Comparison of ENCODE assay signal across 9 cellular contexts in genomic region chr2:8004250-8004681, GRCh38.
A peak's percentile ranks its signal among the peaks of the same experiment; 100 is the strongest.
DNase-seq lines count a peak whose midpoint lies in the region; ATAC-seq and TF ChIP-seq lines count a peak whose summit lies in the region.
"Had no signal": no experiment of that assay in that cellular context is flagged by ENCODE, and none has a peak within 500 bp of the region (broad histone marks: within the 10 kb centered on the region; RNA-seq: fewer than 3 reads in every experiment).

No MANE protein-coding gene starts in this region.

- H3K9me3 ChIP-seq in HEK293 (ENCODE audit: control insufficient read depth, insufficient read depth, low read depth, low read length) (no peaks in the 10 kb centered on the region), SJSA1 (replicated peaks) (no peaks in the 10 kb centered on the region)
- H3K9me3 ChIP-seq: SJCRH30 had no signal

- peak; percentile 86 for ATAC-seq in left ventricle myocardium superior
- ATAC-seq in stimulated activated naive B cell treated with anti-CD40 and anti-IgM and Interleukin-4, amounts not matched to agents 10 μg/mL and 1 μg/mL and 100 μg/mL, for 72 hours (replicated peaks) = peak; percentile 3 to 21
- no peak for ATAC-seq in GM18909 (IDR thresholded peaks at IDR 0.05; ENCODE audit: poor library complexity, unreplicated experiment)
- ATAC-seq in GM18502 (IDR thresholded peaks at IDR 0.05; ENCODE audit: poor library complexity, unreplicated experiment) = no peak

- peak overlapping the region in 1 of 2 donors; percentile 4 for H3K4me3 Mint-ChIP-seq in stimulated activated naive B cell treated with anti-CD40 and anti-IgM and Interleukin-4, amounts not matched to agents 10 μg/mL and 1 μg/mL and 100 μg/mL, for 72 hours

- H3K27me3 Mint-ChIP-seq in stimulated activated naive B cell treated with anti-CD40 and anti-IgM and Interleukin-4, amounts not matched to agents 10 μg/mL and 1 μg/mL and 100 μg/mL, for 72 hours = peaks cover 0 to 3% of the 10 kb centered on the region in 2 donors

- POLR2A ChIA-PET in HEK293 (lab: Yijun Ruan, JAX) = interaction anchor here (0.6 kb wide), 1 partner anchor 40 kb away, joined by 3 read pairs; no protein-coding TSS in a partner anchor

- DNase-seq in SJSA1 (ENCODE audit: low read depth in 1 of 2, low spot score in 2 of 2) = peak; percentile 45 to 55
- DNase-seq in left ventricle myocardium superior = no peak
- DNase-seq in stimulated activated naive B cell treated with anti-CD40 and anti-IgM and Interleukin-4, amounts not matched to agents 10 μg/mL and 1 μg/mL and 100 μg/mL, for 72 hours = no peak
- no peak for DNase-seq in DMS79 treated with DMSO at 0.1 percent for 48 hours (lab: John Stamatoyannopoulos, UW)
- DNase-seq in DMS114 treated with DMSO at 0.1 percent for 48 hours (lab: John Stamatoyannopoulos, UW; ENCODE audit: unreplicated experiment) = no peak
- DNase-seq: SJCRH30 had no signal

- intact Hi-C loops in left ventricle myocardium superior (cut with micrococcal nuclease) = loop anchor here (10.0 kb wide), 1 partner anchor 681 kb away; the partner anchor contains the start of gene ID2

- TF ChIP-seq CTCF in HEK293 (tag by site-specific recombination; IDR thresholded peaks at IDR 0.05) = no peak

- no peak overlapping the region for H3K27ac ChIP-seq in HEK293 (ENCODE audit: extremely low read depth, low read depth, low read length)
- peak overlapping the region; percentile 61 for H3K27ac ChIP-seq in SJSA1
- H3K27ac ChIP-seq: SJCRH30 had no signal

- H3K27me3 ChIP-seq in SJSA1 (replicated peaks) = no peaks in the 10 kb centered on the region

- peaks cover 23 to 44% of the 10 kb centered on the region in 2 donors for H3K4me1 Mint-ChIP-seq in stimulated activated naive B cell treated with anti-CD40 and anti-IgM and Interleukin-4, amounts not matched to agents 10 μg/mL and 1 μg/mL and 100 μg/mL, for 72 hours

- H3K36me3 Mint-ChIP-seq in stimulated activated naive B cell treated with anti-CD40 and anti-IgM and Interleukin-4, amounts not matched to agents 10 μg/mL and 1 μg/mL and 100 μg/mL, for 72 hours = no peaks in the 10 kb centered on the region

- CTCF ChIA-PET in HEK293 (lab: Yijun Ruan, JAX) = interaction anchor here (0.6 kb wide), 2 partner anchors 556 to 1072 kb away, joined by 3 read pairs; no protein-coding TSS in a partner anchor

- H3K4me1 ChIP-seq in HEK293 (ENCODE audit: control insufficient read depth, insufficient read depth, low read length) (peaks cover 3% of the 10 kb centered on the region; the same call in 1 of the 2 replicates), SJSA1 (replicated peaks) (peaks cover 36% of the 10 kb centered on the region)

- H3K36me3 ChIP-seq in HEK293 (ENCODE audit: control insufficient read depth in 2 of 2, insufficient read depth in 1 of 2, low read length in 2 of 2) (no peaks in the 10 kb centered on the region), SJSA1 (no peaks in the 10 kb centered on the region)
- H3K36me3 ChIP-seq: SJCRH30 had no signal

- H3K9me3 Mint-ChIP-seq in stimulated activated naive B cell treated with anti-CD40 and anti-IgM and Interleukin-4, amounts not matched to agents 10 μg/mL and 1 μg/mL and 100 μg/mL, for 72 hours = no peaks in the 10 kb centered on the region

- H3K27ac Mint-ChIP-seq in stimulated activated naive B cell treated with anti-CD40 and anti-IgM and Interleukin-4, amounts not matched to agents 10 μg/mL and 1 μg/mL and 100 μg/mL, for 72 hours = peak overlapping the region; percentile 6

- H3K4me3 ChIP-seq in HEK293 (ENCODE audit: low read depth, low read length) (no peak overlapping the region), SJSA1 (no peak overlapping the region)
- H3K4me3 ChIP-seq: SJCRH30 had no signal

TF ChIP-seq in HEK293, 187 proteins besides CTCF, POLR2A, EP300 and RAD21:
- TF ChIP-seq ZNF654 (tag by site-specific recombination; IDR thresholded peaks at IDR 0.05; ENCODE audit: low read depth) (no peak), ZBTB21 (tag by site-specific recombination; IDR thresholded peaks at IDR 0.05) (peak; percentile 81), ZNF18 (tag by site-specific recombination; IDR thresholded peaks at IDR 0.05) (no peak)
- TF ChIP-seq, protein P1, sequence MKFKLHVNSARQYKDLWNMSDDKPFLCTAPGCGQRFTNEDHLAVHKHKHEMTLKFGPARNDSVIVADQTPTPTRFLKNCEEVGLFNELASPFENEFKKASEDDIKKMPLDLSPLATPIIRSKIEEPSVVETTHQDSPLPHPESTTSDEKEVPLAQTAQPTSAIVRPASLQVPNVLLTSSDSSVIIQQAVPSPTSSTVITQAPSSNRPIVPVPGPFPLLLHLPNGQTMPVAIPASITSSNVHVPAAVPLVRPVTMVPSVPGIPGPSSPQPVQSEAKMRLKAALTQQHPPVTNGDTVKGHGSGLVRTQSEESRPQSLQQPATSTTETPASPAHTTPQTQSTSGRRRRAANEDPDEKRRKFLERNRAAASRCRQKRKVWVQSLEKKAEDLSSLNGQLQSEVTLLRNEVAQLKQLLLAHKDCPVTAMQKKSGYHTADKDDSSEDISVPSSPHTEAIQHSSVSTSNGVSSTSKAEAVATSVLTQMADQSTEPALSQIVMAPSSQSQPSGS (tag by site-specific recombination; IDR thresholded peaks at IDR 0.05; ENCODE audit: low read depth) = peak; percentile 79
- TF ChIP-seq, protein P2, sequence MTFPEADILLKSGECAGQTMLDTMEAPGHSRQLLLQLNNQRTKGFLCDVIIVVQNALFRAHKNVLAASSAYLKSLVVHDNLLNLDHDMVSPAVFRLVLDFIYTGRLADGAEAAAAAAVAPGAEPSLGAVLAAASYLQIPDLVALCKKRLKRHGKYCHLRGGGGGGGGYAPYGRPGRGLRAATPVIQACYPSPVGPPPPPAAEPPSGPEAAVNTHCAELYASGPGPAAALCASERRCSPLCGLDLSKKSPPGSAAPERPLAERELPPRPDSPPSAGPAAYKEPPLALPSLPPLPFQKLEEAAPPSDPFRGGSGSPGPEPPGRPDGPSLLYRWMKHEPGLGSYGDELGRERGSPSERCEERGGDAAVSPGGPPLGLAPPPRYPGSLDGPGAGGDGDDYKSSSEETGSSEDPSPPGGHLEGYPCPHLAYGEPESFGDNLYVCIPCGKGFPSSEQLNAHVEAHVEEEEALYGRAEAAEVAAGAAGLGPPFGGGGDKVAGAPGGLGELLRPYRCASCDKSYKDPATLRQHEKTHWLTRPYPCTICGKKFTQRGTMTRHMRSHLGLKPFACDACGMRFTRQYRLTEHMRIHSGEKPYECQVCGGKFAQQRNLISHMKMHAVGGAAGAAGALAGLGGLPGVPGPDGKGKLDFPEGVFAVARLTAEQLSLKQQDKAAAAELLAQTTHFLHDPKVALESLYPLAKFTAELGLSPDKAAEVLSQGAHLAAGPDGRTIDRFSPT (tag by site-specific recombination; IDR thresholded peaks at IDR 0.05) = no peak

Comparison
In these comparisons a context has a peak if more than half of its experiments do, and no peak if none do; other contexts are left out.
1. DNase-seq: peak in SJSA1 (2 of 2); none in left ventricle myocardium superior (single experiment), stimulated activated naive B cell treated with anti-CD40 and anti-IgM and Interleukin-4, amounts not matched to agents 10 μg/mL and 1 μg/mL and 100 μg/mL, for 72 hours (single experiment), DMS79 treated with DMSO at 0.1 percent for 48 hours (single experiment) and DMS114 treated with DMSO at 0.1 percent for 48 hours (single experiment).
2. ATAC-seq: peak in left ventricle myocardium superior (single experiment) and stimulated activated naive B cell treated with anti-CD40 and anti-IgM and Interleukin-4, amounts not matched to agents 10 μg/mL and 1 μg/mL and 100 μg/mL, for 72 hours (2 of 2); none in GM18909 (single experiment) and GM18502 (single experiment).